In the genomic region with DNA sequence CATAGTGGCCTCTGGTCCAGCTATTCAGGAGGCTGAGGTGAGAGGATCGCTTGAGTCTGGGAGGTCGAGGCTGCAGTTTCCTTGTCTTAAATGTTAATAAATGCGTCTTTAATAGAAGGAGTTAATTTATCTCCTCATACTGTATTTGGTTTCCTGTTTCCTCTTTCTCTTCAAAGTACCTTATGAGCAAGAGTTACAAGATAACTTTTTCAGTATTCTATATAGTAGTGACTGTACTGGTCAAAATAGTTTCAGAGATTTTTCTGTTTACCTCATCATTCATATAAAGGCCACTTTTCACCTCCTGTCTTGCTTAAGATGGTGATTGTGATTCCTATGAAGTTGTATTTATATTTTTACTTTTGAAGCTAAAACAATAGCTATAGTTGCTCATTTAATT, we compare ENCODE assay signal across 20 cellular contexts. TPM values are rescaled to one million over a fixed set of nuclear protein-coding genes. Genes with fewer than 3 reads are reported as not detected.
A peak's percentile ranks its signal among the peaks of the same experiment; 100 is the strongest.
DNase-seq lines count a peak whose midpoint lies in the region; ATAC-seq and TF ChIP-seq lines count a peak whose summit lies in the region.
"Had no signal": no experiment of that assay in that cellular context is flagged by ENCODE, and none has a peak within 500 bp of the region (broad histone marks: within the 10 kb centered on the region; RNA-seq: fewer than 3 reads in every experiment).

No MANE protein-coding gene starts in this region.

- intact Hi-C loops in activated T-helper 1 cell treated with anti-CD3 and anti-CD28 coated beads, Interleukin-12 subunit alpha, Interleukin-12 subunit beta, Interleukin-2, Interleukin-4 antibody, amounts not matched to agents 30 ng/mL and 10 ng/mL and 1 ng/mL, durations not matched to agents 14 hours and 24 hours and 36 hours (cut with micrococcal nuclease): no loop called here

- H3K4me1 ChIP-seq in HEK293 (ENCODE audit: control insufficient read depth, insufficient read depth, low read length): peaks cover 5% of the 10 kb centered on the region; the same call in 1 of the 2 replicates
- H3K4me1 ChIP-seq: Caco-2 had no signal

- H3K4me3 ChIP-seq in HEK293 (ENCODE audit: low read depth, low read length): no peak overlapping the region
- H3K4me3 ChIP-seq: adrenal gland, coronary artery, tibial nerve had no signal

- no peak for DNase-seq in activated T-cell treated with anti-CD3 and anti-CD28 coated beads, Interleukin-2, amount 50 U/mL, for 72 hours
- DNase-seq in activated T-cell treated with anti-CD3 and anti-CD28 coated beads for 4 hours: no peak
- no peak for DNase-seq in activated T-helper 1 cell treated with anti-CD3 and anti-CD28 coated beads, Interleukin-12 subunit alpha, Interleukin-12 subunit beta, Interleukin-2, Interleukin-4 antibody, amounts not matched to agents 30 ng/mL and 10 ng/mL and 1 ng/mL, durations not matched to agents 14 hours and 24 hours and 36 hours (ENCODE audit: low spot score)
- no peak for DNase-seq in stimulated activated effector memory CD8-positive, alpha-beta T cell treated with anti-CD3 and anti-CD28 coated beads, Interleukin-12 subunit alpha, Interleukin-12 subunit beta, amount 100 ng/mL, for 72 hours (ENCODE audit: low spot score in 2 of 2)
- DNase-seq: activated CD8-positive, alpha-beta memory T cell treated with anti-CD3 and anti-CD28 coated beads, Interleukin-2, amount 50 U/mL, for 4 hours; adrenal gland; Caco-2; KG1; left colon; NCI-H1694 treated with DMSO at 0.1 percent for 48 hours; NCI-H2227 treated with DMSO at 0.1 percent for 48 hours; nephron progenitor cell; PC-3; posterior cingulate gyrus; SHP77 had no signal

- no peak for TF ChIP-seq CTCF in HEK293 (tag by site-specific recombination; IDR thresholded peaks at IDR 0.05)

- H3K27ac Mint-ChIP-seq in activated T-cell treated with anti-CD3 and anti-CD28 coated beads, Interleukin-2, amount 50 U/mL, for 72 hours: peak overlapping the region; percentile 79
- H3K27ac Mint-ChIP-seq in activated T-helper 1 cell treated with anti-CD3 and anti-CD28 coated beads, Interleukin-12 subunit alpha, Interleukin-12 subunit beta, Interleukin-2, Interleukin-4 antibody, amounts not matched to agents 30 ng/mL and 10 ng/mL and 1 ng/mL, durations not matched to agents 14 hours and 24 hours and 36 hours: peak overlapping the region; percentile 80
- H3K27ac Mint-ChIP-seq in stimulated activated effector memory CD8-positive, alpha-beta T cell treated with anti-CD3 and anti-CD28 coated beads, Interleukin-12 subunit alpha, Interleukin-12 subunit beta, amount 100 ng/mL, for 72 hours: peak overlapping the region; percentile 33

- peak overlapping the region; percentile 58 to 74 for H3K4me3 Mint-ChIP-seq in activated T-cell treated with anti-CD3 and anti-CD28 coated beads, Interleukin-2, amount 50 U/mL, for 72 hours
- peak overlapping the region; percentile 36 for H3K4me3 Mint-ChIP-seq in activated T-helper 1 cell treated with anti-CD3 and anti-CD28 coated beads, Interleukin-12 subunit alpha, Interleukin-12 subunit beta, Interleukin-2, Interleukin-4 antibody, amounts not matched to agents 30 ng/mL and 10 ng/mL and 1 ng/mL, durations not matched to agents 14 hours and 24 hours and 36 hours
- H3K4me3 Mint-ChIP-seq in stimulated activated effector memory CD8-positive, alpha-beta T cell treated with anti-CD3 and anti-CD28 coated beads, Interleukin-12 subunit alpha, Interleukin-12 subunit beta, amount 100 ng/mL, for 72 hours: peak overlapping the region; percentile 3
- H3K4me3 Mint-ChIP-seq: nephron progenitor cell had no signal

- H3K9me3 ChIP-seq in HEK293 (ENCODE audit: control insufficient read depth, insufficient read depth, low read depth, low read length): no peaks in the 10 kb centered on the region
- H3K9me3 ChIP-seq: adrenal gland, Caco-2, tibial nerve had no signal

- peaks cover 40% of the 10 kb centered on the region for H3K4me1 Mint-ChIP-seq in activated T-cell treated with anti-CD3 and anti-CD28 coated beads, Interleukin-2, amount 50 U/mL, for 72 hours (ENCODE audit: low read depth)
- peaks cover 29% of the 10 kb centered on the region for H3K4me1 Mint-ChIP-seq in activated T-helper 1 cell treated with anti-CD3 and anti-CD28 coated beads, Interleukin-12 subunit alpha, Interleukin-12 subunit beta, Interleukin-2, Interleukin-4 antibody, amounts not matched to agents 30 ng/mL and 10 ng/mL and 1 ng/mL, durations not matched to agents 14 hours and 24 hours and 36 hours (ENCODE audit: low read depth)
- H3K4me1 Mint-ChIP-seq in stimulated activated effector memory CD8-positive, alpha-beta T cell treated with anti-CD3 and anti-CD28 coated beads, Interleukin-12 subunit alpha, Interleukin-12 subunit beta, amount 100 ng/mL, for 72 hours: peaks cover 24% of the 10 kb centered on the region
- H3K4me1 Mint-ChIP-seq: nephron progenitor cell had no signal

- H3K36me3 ChIP-seq in HEK293 (ENCODE audit: control insufficient read depth in 2 of 2, insufficient read depth in 1 of 2, low read length in 2 of 2): no peaks in the 10 kb centered on the region
- H3K36me3 ChIP-seq: adrenal gland, tibial nerve had no signal

- POLR2A ChIA-PET in HEK293 (lab: Yijun Ruan, JAX): interaction anchor here (1.0 kb wide), 1 partner anchor 18 kb away, joined by 4 read pairs; no protein-coding TSS in a partner anchor

- H3K27me3 Mint-ChIP-seq in activated T-cell treated with anti-CD3 and anti-CD28 coated beads, Interleukin-2, amount 50 U/mL, for 72 hours (ENCODE audit: low read depth): no peaks in the 10 kb centered on the region
- H3K27me3 Mint-ChIP-seq in activated T-helper 1 cell treated with anti-CD3 and anti-CD28 coated beads, Interleukin-12 subunit alpha, Interleukin-12 subunit beta, Interleukin-2, Interleukin-4 antibody, amounts not matched to agents 30 ng/mL and 10 ng/mL and 1 ng/mL, durations not matched to agents 14 hours and 24 hours and 36 hours (ENCODE audit: insufficient read depth): no peaks in the 10 kb centered on the region

- ATAC-seq in activated T-cell treated with anti-CD3 and anti-CD28 coated beads, Interleukin-2, amount 50 U/mL, for 72 hours (replicated peaks in 1 of 2): no peak
- peak; percentile 49 for ATAC-seq in stimulated activated effector memory CD8-positive, alpha-beta T cell treated with anti-CD3 and anti-CD28 coated beads, Interleukin-12 subunit alpha, Interleukin-12 subunit beta, amount 100 ng/mL, for 72 hours
- ATAC-seq in GM21367 (IDR thresholded peaks at IDR 0.05; ENCODE audit: unreplicated experiment): no peak
- ATAC-seq in HG02840 (IDR thresholded peaks at IDR 0.05; ENCODE audit: low FRiP score, unreplicated experiment): no peak
- ATAC-seq: left colon, PC-3 had no signal

- H3K36me3 Mint-ChIP-seq in activated T-cell treated with anti-CD3 and anti-CD28 coated beads, Interleukin-2, amount 50 U/mL, for 72 hours (ENCODE audit: insufficient read depth in 2 of 2): peaks cover 0 to 2% of the 10 kb centered on the region in 2 donors
- peaks cover 12% of the 10 kb centered on the region for H3K36me3 Mint-ChIP-seq in activated T-helper 1 cell treated with anti-CD3 and anti-CD28 coated beads, Interleukin-12 subunit alpha, Interleukin-12 subunit beta, Interleukin-2, Interleukin-4 antibody, amounts not matched to agents 30 ng/mL and 10 ng/mL and 1 ng/mL, durations not matched to agents 14 hours and 24 hours and 36 hours (ENCODE audit: low read depth)
- peaks cover 6% of the 10 kb centered on the region for H3K36me3 Mint-ChIP-seq in stimulated activated effector memory CD8-positive, alpha-beta T cell treated with anti-CD3 and anti-CD28 coated beads, Interleukin-12 subunit alpha, Interleukin-12 subunit beta, amount 100 ng/mL, for 72 hours

- no peak overlapping the region for H3K27ac ChIP-seq in HEK293 (ENCODE audit: extremely low read depth, low read depth, low read length)
- H3K27ac ChIP-seq: adrenal gland, coronary artery, tibial nerve had no signal

- H3K9me3 Mint-ChIP-seq in activated T-cell treated with anti-CD3 and anti-CD28 coated beads, Interleukin-2, amount 50 U/mL, for 72 hours: no peaks in the 10 kb centered on the region
- H3K9me3 Mint-ChIP-seq in activated T-helper 1 cell treated with anti-CD3 and anti-CD28 coated beads, Interleukin-12 subunit alpha, Interleukin-12 subunit beta, Interleukin-2, Interleukin-4 antibody, amounts not matched to agents 30 ng/mL and 10 ng/mL and 1 ng/mL, durations not matched to agents 14 hours and 24 hours and 36 hours: no peaks in the 10 kb centered on the region
- H3K9me3 Mint-ChIP-seq in stimulated activated effector memory CD8-positive, alpha-beta T cell treated with anti-CD3 and anti-CD28 coated beads, Interleukin-12 subunit alpha, Interleukin-12 subunit beta, amount 100 ng/mL, for 72 hours: no peaks in the 10 kb centered on the region
- H3K9me3 Mint-ChIP-seq: nephron progenitor cell had no signal

- CTCF ChIA-PET in HEK293 (lab: Yijun Ruan, JAX): interaction anchor here (0.8 to 1.8 kb wide), 4 partner anchors 18 to 76 kb away, joined by 3 to 6 read pairs (median 4); partner anchors contain the start of gene CBL

TF ChIP-seq in HEK293, 187 proteins besides CTCF, POLR2A, EP300 and RAD21:
- 0 out of 2 replicates have a peak, but pooled peaks have one; percentile 43 for TF ChIP-seq ZNF664 (tag by site-specific recombination; IDR thresholded peaks at IDR 0.05)
- no peak for TF ChIP-seq ZNF544 (tag by site-specific recombination; IDR thresholded peaks at IDR 0.05)

RNA-seq across cellular contexts. Expression of gene MCAM, which starts 50.9 kb away (rescaled TPM):
- total RNA-seq in activated T-cell treated with anti-CD3 and anti-CD28 coated beads, Interleukin-2, amount 50 U/mL, for 72 hours: 1 to 10 TPM; 4.7 to 5.2 TPM
- 6.0 and 6.6 TPM in 2 replicates for total RNA-seq in activated T-helper 1 cell treated with anti-CD3 and anti-CD28 coated beads, Interleukin-12 subunit alpha, Interleukin-12 subunit beta, Interleukin-2, Interleukin-4 antibody, amounts not matched to agents 30 ng/mL and 10 ng/mL and 1 ng/mL, durations not matched to agents 14 hours and 24 hours and 36 hours

RNA-seq across cellular contexts. Expression of gene CBL, which starts 59.9 kb away (rescaled TPM):
- 10 to 100 TPM; 45.4 to 52.7 TPM for total RNA-seq in activated T-cell treated with anti-CD3 and anti-CD28 coated beads, Interleukin-2, amount 50 U/mL, for 72 hours
- 38.1 and 39.9 TPM in 2 replicates for total RNA-seq in activated T-helper 1 cell treated with anti-CD3 and anti-CD28 coated beads, Interleukin-12 subunit alpha, Interleukin-12 subunit beta, Interleukin-2, Interleukin-4 antibody, amounts not matched to agents 30 ng/mL and 10 ng/mL and 1 ng/mL, durations not matched to agents 14 hours and 24 hours and 36 hours

Comparison
In these comparisons a context has a peak if more than half of its experiments do, and no peak if none do; other contexts are left out.
1. H3K4me3 Mint-ChIP-seq: peak in every context shown above with its lines; median percentile 66 in activated T-cell treated with anti-CD3 and anti-CD28 coated beads, Interleukin-2, amount 50 U/mL, for 72 hours; 36 in activated T-helper 1 cell treated with anti-CD3 and anti-CD28 coated beads, Interleukin-12 subunit alpha, Interleukin-12 subunit beta, Interleukin-2, Interleukin-4 antibody, amounts not matched to agents 30 ng/mL and 10 ng/mL and 1 ng/mL, durations not matched to agents 14 hours and 24 hours and 36 hours; 3 in stimulated activated effector memory CD8-positive, alpha-beta T cell treated with anti-CD3 and anti-CD28 coated beads, Interleukin-12 subunit alpha, Interleukin-12 subunit beta, amount 100 ng/mL, for 72 hours.